Comparison of ENCODE assay signal across 1 cellular context in genomic region chr1:59058681-59059441, GRCh38.
TF ChIP-seq lines count a peak whose summit lies in the region.

No MANE protein-coding gene starts in this region.

TF ChIP-seq in GM23338, 12 proteins besides CTCF, POLR2A, EP300 and RAD21 (continued from another document):
- TF ChIP-seq REST (IDR thresholded peaks at IDR 0.05; ENCODE audit: unreplicated experiment) = no peak
- TF ChIP-seq JUNB (IDR thresholded peaks at IDR 0.05; ENCODE audit: unreplicated experiment) = no peak
- no peak for TF ChIP-seq EZH2phosphoT487 (IDR thresholded peaks at IDR 0.05; ENCODE audit: unreplicated experiment)
- TF ChIP-seq ZNF114 (CRISPR knock-in tag; IDR thresholded peaks at IDR 0.05) = no peak
- TF ChIP-seq ZNF331 (CRISPR knock-in tag; IDR thresholded peaks at IDR 0.05; ENCODE audit: low read depth) = no peak
- no peak for TF ChIP-seq CREB1 (CRISPR knock-in tag; IDR thresholded peaks at IDR 0.05; ENCODE audit: low read depth)
- TF ChIP-seq ZNF462 (CRISPR knock-in tag; IDR thresholded peaks at IDR 0.05) = no peak
